18 cellular contexts compared by ENCODE assay signal in the genomic region with DNA sequence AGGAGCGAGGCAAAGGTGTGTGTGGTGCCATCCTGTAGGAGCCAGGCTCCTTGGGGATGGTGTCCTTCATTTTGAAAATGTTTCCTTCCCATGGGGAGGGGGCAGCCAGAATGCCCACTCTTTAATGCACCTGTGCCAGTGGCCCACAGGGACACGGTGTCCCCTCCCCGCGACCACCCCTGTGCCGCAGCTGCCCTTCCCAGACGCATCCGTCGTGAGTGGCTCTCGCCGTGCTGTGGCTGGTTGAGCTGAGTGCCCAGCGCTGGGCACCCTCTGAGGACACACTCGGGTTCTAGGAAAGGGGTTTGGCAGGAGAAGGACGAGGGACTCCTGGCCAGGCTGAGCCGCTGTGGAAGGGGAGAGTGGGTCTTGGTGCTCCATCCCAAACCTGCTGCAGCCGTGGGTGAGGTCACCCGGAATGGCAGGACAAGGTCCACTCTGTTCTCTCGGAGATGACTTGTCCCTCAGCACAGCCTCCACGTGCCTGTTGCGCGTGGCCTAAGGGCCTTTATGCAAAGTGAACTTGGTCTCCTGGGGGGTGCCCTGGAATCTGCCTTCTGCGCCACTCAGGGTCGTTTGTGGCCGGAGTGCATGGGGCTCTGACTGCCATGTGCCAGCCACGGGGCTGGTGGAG.
DNase-seq lines count a peak whose midpoint lies in the region; ATAC-seq and TF ChIP-seq lines count a peak whose summit lies in the region.
"Had no signal": no experiment of that assay in that cellular context is flagged by ENCODE, and none has a peak within 500 bp of the region (broad histone marks: within the 10 kb centered on the region; RNA-seq: fewer than 3 reads in every experiment).

No MANE protein-coding gene starts in this region.

- no peak overlapping the region for H3K4me3 ChIP-seq in stomach
- H3K4me3 ChIP-seq: Peyer's patch had no signal

- H3K27me3 ChIP-seq in stomach = no peaks in the 10 kb centered on the region
- H3K27me3 ChIP-seq: Peyer's patch had no signal

- POLR2A ChIA-PET in activated B cell treated with CpG ODN at 0.5 μM for 24 hours (lab: Charles Lee) = interaction anchor here (1.3 to 6.5 kb wide), 4 partner anchors 11 to 108 kb away, joined by 4 to 100 read pairs (median 36); a partner anchor contains a TSS

- CTCF ChIA-PET in activated naive CD4-positive, alpha-beta T cell treated with anti-CD3 and anti-CD28 coated beads, Interleukin-2, amount 10 ng/mL, durations not matched to agents 7 days and 5 days (lab: Charles Lee) = no interaction called here
- CTCF ChIA-PET in activated B cell treated with CpG ODN at 0.5 μM for 24 hours (lab: Charles Lee) = interaction anchor here (0.8 to 2.8 kb wide), 4 partner anchors 11 to 79 kb away, joined by 3 to 14 read pairs (median 8); no protein-coding TSS in a partner anchor

- H3K4me1 ChIP-seq in stomach = peaks cover 32 to 81% (median 60%) of the 10 kb centered on the region in 4 donors
- H3K4me1 ChIP-seq: Caco-2, parathyroid adenoma had no signal

- WGBS in stomach, 5 donors = 79 to 94% (median 90%) methylated on average over 21 to 24 of the region's 24 CpGs

- ATAC-seq in activated B cell treated with CpG ODN at 0.5 μM for 24 hours (ENCODE audit: low read depth) (no peak), left lobe of liver (peak; percentile 2)
- ATAC-seq: activated CD8-positive, alpha-beta memory T cell treated with anti-CD3 and anti-CD28 coated beads, Interleukin-2, amount 10 ng/mL, durations not matched to agents 7 days and 5 days had no signal

- no peak for TF ChIP-seq EP300 in stomach (IDR thresholded peaks at IDR 0.05)

- H3K36me3 Mint-ChIP-seq in activated naive CD4-positive, alpha-beta T cell treated with anti-CD3 and anti-CD28 coated beads, Interleukin-2, amount 10 ng/mL, durations not matched to agents 7 days and 5 days = peaks cover 31% of the 10 kb centered on the region
- peaks cover 32% of the 10 kb centered on the region for H3K36me3 Mint-ChIP-seq in activated B cell treated with CpG ODN at 0.5 μM for 24 hours (ENCODE audit: low read depth)

- peaks cover 42 to 55% (median 49%) of the 10 kb centered on the region in 4 donors for H3K36me3 ChIP-seq in stomach

- H3K4me1 Mint-ChIP-seq in activated naive CD4-positive, alpha-beta T cell treated with anti-CD3 and anti-CD28 coated beads, Interleukin-2, amount 10 ng/mL, durations not matched to agents 7 days and 5 days = peaks cover 55% of the 10 kb centered on the region
- peaks cover 52% of the 10 kb centered on the region for H3K4me1 Mint-ChIP-seq in activated B cell treated with CpG ODN at 0.5 μM for 24 hours

- H3K27ac ChIP-seq in stomach = peak overlapping the region in 3 of 5 donors; percentile 83 to 90 (median 84)
- H3K27ac ChIP-seq: HL-60 had no signal

- no peak for DNase-seq in activated naive CD4-positive, alpha-beta T cell treated with anti-CD3 and anti-CD28 coated beads, Interleukin-2, amount 10 ng/mL, durations not matched to agents 7 days and 5 days
- no peak for DNase-seq in activated naive CD4-positive, alpha-beta T cell treated with anti-CD3 and anti-CD28 coated beads, Interleukin-2, amount 50 U/mL, for 16 hours
- no peak for DNase-seq in activated B cell treated with CpG ODN at 0.5 μM for 24 hours
- no peak for DNase-seq in left lobe of liver (ENCODE audit: low spot score)
- no peak for DNase-seq in stomach
- no peak for DNase-seq in foreskin melanocyte
- no peak for DNase-seq in DMS153 (lab: John Stamatoyannopoulos, UW)
- DNase-seq in NCI-H1417 treated with DMSO at 0.1 percent for 48 hours (lab: John Stamatoyannopoulos, UW) = no peak
- DNase-seq: ACHN; activated CD8-positive, alpha-beta memory T cell treated with anti-CD3 and anti-CD28 coated beads, Interleukin-2, amount 10 ng/mL, durations not matched to agents 7 days and 5 days; activated naive CD4-positive, alpha-beta T cell treated with Interleukin-2 at 50 U/mL for 16 hours; Caco-2; hippocampal formation; NCI-H2171; NCI-H82; Peyer's patch had no signal

- no peak for TF ChIP-seq POLR2A in stomach (IDR thresholded peaks at IDR 0.05)

- H3K4me3 Mint-ChIP-seq in activated naive CD4-positive, alpha-beta T cell treated with anti-CD3 and anti-CD28 coated beads, Interleukin-2, amount 10 ng/mL, durations not matched to agents 7 days and 5 days = no peak overlapping the region
- H3K4me3 Mint-ChIP-seq in activated B cell treated with CpG ODN at 0.5 μM for 24 hours = no peak overlapping the region
- H3K4me3 Mint-ChIP-seq: activated CD8-positive, alpha-beta memory T cell treated with anti-CD3 and anti-CD28 coated beads, Interleukin-2, amount 10 ng/mL, durations not matched to agents 7 days and 5 days had no signal

- peak overlapping the region; percentile 99 for H3K27ac Mint-ChIP-seq in activated naive CD4-positive, alpha-beta T cell treated with anti-CD3 and anti-CD28 coated beads, Interleukin-2, amount 10 ng/mL, durations not matched to agents 7 days and 5 days
- peak overlapping the region; percentile 97 for H3K27ac Mint-ChIP-seq in activated B cell treated with CpG ODN at 0.5 μM for 24 hours

- H3K27me3 Mint-ChIP-seq in activated naive CD4-positive, alpha-beta T cell treated with anti-CD3 and anti-CD28 coated beads, Interleukin-2, amount 10 ng/mL, durations not matched to agents 7 days and 5 days = no peaks in the 10 kb centered on the region
- H3K27me3 Mint-ChIP-seq in activated B cell treated with CpG ODN at 0.5 μM for 24 hours = no peaks in the 10 kb centered on the region
- H3K27me3 Mint-ChIP-seq: activated CD8-positive, alpha-beta memory T cell treated with anti-CD3 and anti-CD28 coated beads, Interleukin-2, amount 10 ng/mL, durations not matched to agents 7 days and 5 days had no signal

- TF ChIP-seq CTCF in activated B cell treated with CpG ODN at 0.5 μM for 24 hours (IDR thresholded peaks at IDR 0.05) = no peak
- TF ChIP-seq CTCF in stomach (IDR thresholded peaks at IDR 0.05) = no peak

- no peaks in the 10 kb centered on the region for H3K9me3 ChIP-seq in stomach
- H3K9me3 ChIP-seq: Caco-2, Peyer's patch had no signal

- no peaks in the 10 kb centered on the region for H3K9me3 Mint-ChIP-seq in activated naive CD4-positive, alpha-beta T cell treated with anti-CD3 and anti-CD28 coated beads, Interleukin-2, amount 10 ng/mL, durations not matched to agents 7 days and 5 days
- no peaks in the 10 kb centered on the region for H3K9me3 Mint-ChIP-seq in activated B cell treated with CpG ODN at 0.5 μM for 24 hours

- intact Hi-C loops in activated B cell treated with CpG ODN at 0.5 μM for 24 hours (cut with micrococcal nuclease) = no loop called here
- intact Hi-C loops in stomach (cut with DNase I; ENCODE audit: low total_unique reads) = loop anchor here (10.0 kb wide), 1 partner anchor 98 kb away; no protein-coding TSS in a partner anchor
